ENCODE assay signal across 20 cellular contexts in genomic region chr16:50778284-50779163, GRCh38. TPM values are rescaled to one million over a fixed set of nuclear protein-coding genes. Genes with fewer than 3 reads are reported as not detected.
DNase-seq lines count a peak whose midpoint lies in the region; ATAC-seq and TF ChIP-seq lines count a peak whose summit lies in the region.
"Had no signal": no experiment of that assay in that cellular context is flagged by ENCODE, and none has a peak within 500 bp of the region (broad histone marks: within the 10 kb centered on the region; RNA-seq: fewer than 3 reads in every experiment).

No MANE protein-coding gene starts in this region.

- H3K4me3 ChIP-seq in CD4-positive, CD25-positive, alpha-beta regulatory T cell (ENCODE audit: low read depth, low read length) = no peak overlapping the region
- H3K4me3 ChIP-seq in naive thymus-derived CD4-positive, alpha-beta T cell (ENCODE audit: low read length) = no peak overlapping the region
- H3K4me3 ChIP-seq in heart left ventricle = no peak overlapping the region
- H3K4me3 ChIP-seq: testis had no signal

- H3K36me3 ChIP-seq in CD4-positive, CD25-positive, alpha-beta regulatory T cell (ENCODE audit: control insufficient read depth, insufficient read depth, low read length) = peaks cover 77% of the 10 kb centered on the region
- peaks cover 21 to 57% (median 27%) of the 10 kb centered on the region in 3 experiments for H3K36me3 ChIP-seq in naive thymus-derived CD4-positive, alpha-beta T cell (ENCODE audit: control insufficient read depth in 2 of 3, insufficient read depth in 3 of 3, low read length in 3 of 3)
- H3K36me3 ChIP-seq in heart left ventricle = peaks cover 0 to 86% (median 59%) of the 10 kb centered on the region in 9 donors

- CTCF ChIA-PET in activated CD4-positive, alpha-beta memory T cell treated with anti-CD3 and anti-CD28 coated beads, Interleukin-2, amount 10 ng/mL, durations not matched to agents 7 days and 5 days (lab: Charles Lee) = interaction anchor here (0.8 to 1.9 kb wide), 7 partner anchors 11 to 82 kb away, joined by 3 to 7 read pairs (median 3); no protein-coding TSS in a partner anchor
- CTCF ChIA-PET in naive thymus-derived CD4-positive, alpha-beta T cell (lab: Charles Lee) = interaction anchor here (0.6 to 1.0 kb wide), 4 partner anchors 9 to 681 kb away, joined by 3 to 5 read pairs (median 3); no protein-coding TSS in a partner anchor

- ATAC-seq in CD4-positive, CD25-positive, alpha-beta regulatory T cell (ENCODE audit: low read depth in 2 of 2) = no peak
- no peak for ATAC-seq in naive thymus-derived CD4-positive, alpha-beta T cell
- no peak for ATAC-seq in heart left ventricle
- ATAC-seq in HG03095 (IDR thresholded peaks at IDR 0.05; ENCODE audit: unreplicated experiment) = no peak
- ATAC-seq: right cardiac atrium had no signal

- peak overlapping the region; percentile 56 for H3K27ac ChIP-seq in CD4-positive, CD25-positive, alpha-beta regulatory T cell (ENCODE audit: insufficient read depth, low read length, poor library complexity, severe bottlenecking)
- H3K27ac ChIP-seq in naive thymus-derived CD4-positive, alpha-beta T cell (ENCODE audit: low read depth, low read length) = no peak overlapping the region
- H3K27ac ChIP-seq in heart left ventricle = no peak overlapping the region
- H3K27ac ChIP-seq: testis had no signal

- DNase-seq in CD4-positive, CD25-positive, alpha-beta regulatory T cell = no peak
- DNase-seq in GM10266 (ENCODE audit: extremely low spot score) (peak; percentile 13), heart left ventricle (no peak), DMS114 treated with DMSO at 0.1 percent for 48 hours (lab: John Stamatoyannopoulos, UW; ENCODE audit: unreplicated experiment) (no peak)
- DNase-seq in activated CD4-positive, alpha-beta memory T cell treated with anti-CD3 and anti-CD28 coated beads, Interleukin-2, amount 10 ng/mL, durations not matched to agents 7 days and 5 days = no peak
- DNase-seq in naive thymus-derived CD4-positive, alpha-beta T cell = no peak
- DNase-seq: activated CD4-positive, alpha-beta T cell treated with anti-CD3 and anti-CD28 coated beads for 4 hours; activated effector memory CD4-positive, alpha-beta T cell treated with Interleukin-2 at 50 U/mL for 16 hours; islet precursor cell; KG1; mesendoderm; NCI-H1092 treated with DMSO at 0.1 percent for 48 hours; NCI-H2107; NCI-H524 treated with DMSO at 0.1 percent for 48 hours; right cardiac atrium; SIG-M5; T-helper 9 cell; testis had no signal

- WGBS in heart left ventricle, 4 donors = 48 to 77% (median 62%) methylated on average over 1 of the region's 1 CpG

- peaks cover 56 to 83% (median 64%) of the 10 kb centered on the region in 4 donors for H3K4me1 Mint-ChIP-seq in CD4-positive, CD25-positive, alpha-beta regulatory T cell
- peaks cover 66% of the 10 kb centered on the region for H3K4me1 Mint-ChIP-seq in activated CD4-positive, alpha-beta memory T cell treated with anti-CD3 and anti-CD28 coated beads, Interleukin-2, amount 10 ng/mL, durations not matched to agents 7 days and 5 days
- H3K4me1 Mint-ChIP-seq in naive thymus-derived CD4-positive, alpha-beta T cell = peaks cover 35 to 80% (median 71%) of the 10 kb centered on the region in 7 donors

- peak overlapping the region; percentile 7 to 95 (median 94) for H3K27ac Mint-ChIP-seq in CD4-positive, CD25-positive, alpha-beta regulatory T cell
- peak overlapping the region; percentile 76 for H3K27ac Mint-ChIP-seq in activated CD4-positive, alpha-beta memory T cell treated with anti-CD3 and anti-CD28 coated beads, Interleukin-2, amount 10 ng/mL, durations not matched to agents 7 days and 5 days
- peak overlapping the region in 7 of 9 donors; percentile 51 to 88 (median 74) for H3K27ac Mint-ChIP-seq in naive thymus-derived CD4-positive, alpha-beta T cell
- H3K27ac Mint-ChIP-seq: dendritic cell treated with granulocyte-macrophage colony-stimulating factor and Interleukin-4, amounts not matched to agents 40 ng/mL and 50 ng/mL, for 4 days had no signal

- TF ChIP-seq POLR2A in heart left ventricle (IDR thresholded peaks at IDR 0.05) = no peak

- peaks cover 53% of the 10 kb centered on the region for H3K36me3 Mint-ChIP-seq in CD4-positive, CD25-positive, alpha-beta regulatory T cell
- peaks cover 77% of the 10 kb centered on the region for H3K36me3 Mint-ChIP-seq in activated CD4-positive, alpha-beta memory T cell treated with anti-CD3 and anti-CD28 coated beads, Interleukin-2, amount 10 ng/mL, durations not matched to agents 7 days and 5 days (ENCODE audit: low read depth)
- H3K36me3 Mint-ChIP-seq in naive thymus-derived CD4-positive, alpha-beta T cell = peaks cover 16 to 48% (median 42%) of the 10 kb centered on the region in 5 donors

- POLR2A ChIA-PET in activated CD4-positive, alpha-beta memory T cell treated with anti-CD3 and anti-CD28 coated beads, Interleukin-2, amount 10 ng/mL, durations not matched to agents 7 days and 5 days (lab: Charles Lee) = interaction anchor here (0.7 to 4.2 kb wide), 3 partner anchors 14 to 464 kb away, joined by 3 to 21 read pairs (median 5); partner anchors contain the start of gene SNX20
- POLR2A ChIA-PET in naive thymus-derived CD4-positive, alpha-beta T cell (lab: Charles Lee) = interaction anchor here (1.0 kb wide), 1 partner anchor 34 kb away, joined by 4 read pairs; no protein-coding TSS in a partner anchor

- peaks cover 57% of the 10 kb centered on the region for H3K4me1 ChIP-seq in CD4-positive, CD25-positive, alpha-beta regulatory T cell (ENCODE audit: control insufficient read depth, insufficient read depth, low read length, poor library complexity, severe bottlenecking)
- peaks cover 5 to 39% of the 10 kb centered on the region in 2 donors for H3K4me1 ChIP-seq in naive thymus-derived CD4-positive, alpha-beta T cell (ENCODE audit: control insufficient read depth in 2 of 2, insufficient read depth in 2 of 2, low read length in 2 of 2)
- peaks cover 0 to 5% (median 0%) of the 10 kb centered on the region in 12 donors for H3K4me1 ChIP-seq in heart left ventricle
- H3K4me1 ChIP-seq: testis had no signal

- H3K27me3 Mint-ChIP-seq in CD4-positive, CD25-positive, alpha-beta regulatory T cell = no peaks in the 10 kb centered on the region
- no peaks in the 10 kb centered on the region for H3K27me3 Mint-ChIP-seq in activated CD4-positive, alpha-beta memory T cell treated with anti-CD3 and anti-CD28 coated beads, Interleukin-2, amount 10 ng/mL, durations not matched to agents 7 days and 5 days
- no peaks in the 10 kb centered on the region for H3K27me3 Mint-ChIP-seq in naive thymus-derived CD4-positive, alpha-beta T cell
- H3K27me3 Mint-ChIP-seq: dendritic cell treated with granulocyte-macrophage colony-stimulating factor and Interleukin-4, amounts not matched to agents 40 ng/mL and 50 ng/mL, for 4 days had no signal

- H3K9me3 Mint-ChIP-seq in CD4-positive, CD25-positive, alpha-beta regulatory T cell = no peaks in the 10 kb centered on the region
- H3K9me3 Mint-ChIP-seq in activated CD4-positive, alpha-beta memory T cell treated with anti-CD3 and anti-CD28 coated beads, Interleukin-2, amount 10 ng/mL, durations not matched to agents 7 days and 5 days = no peaks in the 10 kb centered on the region
- H3K9me3 Mint-ChIP-seq in naive thymus-derived CD4-positive, alpha-beta T cell = peaks cover 0 to 1% (median 0%) of the 10 kb centered on the region in 11 donors
- H3K9me3 Mint-ChIP-seq: dendritic cell treated with granulocyte-macrophage colony-stimulating factor and Interleukin-4, amounts not matched to agents 40 ng/mL and 50 ng/mL, for 4 days had no signal

- TF ChIP-seq CTCF in GM10266 (IDR thresholded peaks at IDR 0.05; ENCODE audit: control insufficient read depth, insufficient read depth, low read depth, missing control alignments) (no peak), heart left ventricle (IDR thresholded peaks at IDR 0.05) (no peak)

- peak overlapping the region in 3 of 4 donors; percentile 13 to 73 (median 15) for H3K4me3 Mint-ChIP-seq in CD4-positive, CD25-positive, alpha-beta regulatory T cell
- H3K4me3 Mint-ChIP-seq in activated CD4-positive, alpha-beta memory T cell treated with anti-CD3 and anti-CD28 coated beads, Interleukin-2, amount 10 ng/mL, durations not matched to agents 7 days and 5 days = no peak overlapping the region
- peak overlapping the region in 3 of 10 donors; percentile 2 to 10 (median 4) for H3K4me3 Mint-ChIP-seq in naive thymus-derived CD4-positive, alpha-beta T cell
- H3K4me3 Mint-ChIP-seq: dendritic cell treated with granulocyte-macrophage colony-stimulating factor and Interleukin-4, amounts not matched to agents 40 ng/mL and 50 ng/mL, for 4 days had no signal

- intact Hi-C loops in naive thymus-derived CD4-positive, alpha-beta T cell (cut with micrococcal nuclease) = no loop called here
- intact Hi-C loops in heart left ventricle (cut with DNase I) = no loop called here

- no peaks in the 10 kb centered on the region for H3K27me3 ChIP-seq in CD4-positive, CD25-positive, alpha-beta regulatory T cell (ENCODE audit: control insufficient read depth, insufficient read depth, low read length)
- H3K27me3 ChIP-seq in naive thymus-derived CD4-positive, alpha-beta T cell (ENCODE audit: control insufficient read depth in 2 of 2, insufficient read depth in 2 of 2, low read length in 2 of 2) = no peaks in the 10 kb centered on the region
- no peaks in the 10 kb centered on the region for H3K27me3 ChIP-seq in heart left ventricle
- H3K27me3 ChIP-seq: testis had no signal

- H3K9me3 ChIP-seq in CD4-positive, CD25-positive, alpha-beta regulatory T cell (ENCODE audit: control insufficient read depth in 2 of 2, low read length in 2 of 2) = no peaks in the 10 kb centered on the region
- H3K9me3 ChIP-seq in naive thymus-derived CD4-positive, alpha-beta T cell (ENCODE audit: control insufficient read depth in 2 of 3, low read length in 3 of 3) = no peaks in the 10 kb centered on the region
- no peaks in the 10 kb centered on the region for H3K9me3 ChIP-seq in heart left ventricle
- H3K9me3 ChIP-seq: testis had no signal

RNA-seq across cellular contexts. Expression of gene CYLD, which starts 36.6 kb away (rescaled TPM):
- 425 TPM for total RNA-seq in CD4-positive, CD25-positive, alpha-beta regulatory T cell
- polyA plus RNA-seq in CD4-positive, CD25-positive, alpha-beta regulatory T cell = 100 to 1,000 TPM; 161 to 211 (median 169) TPM
- 100 to 1,000 TPM; 235 to 254 TPM for total RNA-seq in activated CD4-positive, alpha-beta memory T cell treated with anti-CD3 and anti-CD28 coated beads, Interleukin-2, amount 10 ng/mL, durations not matched to agents 7 days and 5 days
- total RNA-seq in naive thymus-derived CD4-positive, alpha-beta T cell = 100 to 1,000 TPM; 259 to 393 (median 336) TPM
- 100 to 1,000 TPM; 170 to 224 TPM for polyA plus RNA-seq in naive thymus-derived CD4-positive, alpha-beta T cell
- total RNA-seq in heart left ventricle = 10 to 100 TPM; 20.2 to 68.8 (median 40.0) TPM
- 10 to 100 TPM in 1 of 2 donors, 1 to 10 TPM in 1; 7.5 to 34.9 TPM for polyA plus RNA-seq in heart left ventricle
